Comparison of ENCODE assay signal across 28 cellular contexts in the genomic region with DNA sequence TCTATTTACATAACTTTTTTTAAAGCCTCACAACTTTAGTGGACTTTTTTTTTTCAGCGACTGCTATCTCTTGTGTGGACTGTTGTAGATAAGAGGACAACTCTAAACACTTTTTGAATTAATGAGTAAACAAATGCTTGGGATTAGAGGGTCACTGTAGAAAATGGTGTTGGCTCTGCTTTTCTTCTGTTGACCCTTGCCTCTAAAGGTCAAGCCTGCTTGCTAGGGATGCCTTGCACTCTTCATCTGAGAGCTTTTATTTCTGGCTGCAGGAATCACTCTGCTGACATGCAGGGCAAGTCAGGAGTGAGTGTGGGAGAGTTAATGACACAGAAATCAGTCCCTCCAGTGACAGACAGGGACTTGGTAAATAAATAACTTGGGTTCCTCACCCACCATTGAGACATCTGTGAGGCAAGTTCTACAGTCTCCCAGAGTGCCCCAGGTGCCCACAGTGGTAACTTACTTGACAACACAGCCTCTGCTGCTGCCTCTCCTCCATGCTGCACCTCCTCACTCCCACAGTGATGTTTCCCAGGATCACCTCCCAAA.
"Had no signal": no experiment of that assay in that cellular context is flagged by ENCODE, and none has a peak within 500 bp of the region (broad histone marks: within the 10 kb centered on the region; RNA-seq: fewer than 3 reads in every experiment).

No MANE protein-coding gene starts in this region.

- H3K4me1 Mint-ChIP-seq: activated CD4-positive, alpha-beta memory T cell treated with anti-CD3 and anti-CD28 coated beads, Interleukin-2, amount 10 ng/mL, durations not matched to agents 7 days and 5 days; activated CD4-positive, alpha-beta T cell treated with anti-CD3 and anti-CD28 coated beads, Interleukin-2, amount 10 ng/mL, durations not matched to agents 24 days and 14 days; activated naive CD4-positive, alpha-beta T cell treated with anti-CD3 and anti-CD28 coated beads, Interleukin-2, amount 50 U/mL, for 24 hours; activated naive CD8-positive, alpha-beta T cell treated with anti-CD3 and anti-CD28 coated beads, Interleukin-2, amount 50 U/mL, for 24 hours; mesothelial cell of epicardium; naive B cell; T-helper 17 cell had no signal

- DNase-seq: activated CD4-positive, alpha-beta memory T cell treated with anti-CD3 and anti-CD28 coated beads, Interleukin-2, amount 10 ng/mL, durations not matched to agents 7 days and 5 days; activated CD4-positive, alpha-beta T cell treated with anti-CD3 and anti-CD28 coated beads, Interleukin-2, amount 10 ng/mL, durations not matched to agents 24 days and 14 days; activated CD4-positive, CD25-positive, alpha-beta regulatory T cell treated with anti-CD3 and anti-CD28 coated beads, Interleukin-2, amount 50 U/mL, for 72 hours; activated CD8-positive, alpha-beta memory T cell treated with anti-CD3 and anti-CD28 coated beads, Interleukin-2, amount 50 U/mL, for 48 hours; activated gamma-delta T cell; activated naive CD8-positive, alpha-beta T cell treated with anti-CD3 and anti-CD28 coated beads, Interleukin-2, amount 50 U/mL, for 24 hours; activated T-cell treated with anti-CD3 and anti-CD28 coated beads, Interleukin-2, amount 50 U/mL, for 24 hours; amygdala; central memory CD4-positive, alpha-beta T cell; effector CD8-positive, alpha-beta T cell; erythroblast; islet precursor cell; left ventricle myocardium superior; mammary epithelial cell; naive B cell; occipital lobe; stimulated activated CD4-positive, alpha-beta T cell treated with anti-CD3 and anti-CD28 coated beads, Interleukin-15, amount 100 ng/mL, for 24 hours; stimulated activated CD4-positive, alpha-beta T cell treated with anti-CD3 and anti-CD28 coated beads, Interleukin-2, amount 100 ng/mL, for 24 hours; stimulated activated naive B cell treated with anti-CD40 and anti-IgM and Interleukin-4, amounts not matched to agents 10 μg/mL and 1 μg/mL and 100 μg/mL, for 72 hours; stomach; T-helper 17 cell; T1000; thyroid gland; upper lobe of left lung had no signal

- H3K4me3 Mint-ChIP-seq: activated CD4-positive, alpha-beta memory T cell treated with anti-CD3 and anti-CD28 coated beads, Interleukin-2, amount 10 ng/mL, durations not matched to agents 7 days and 5 days; activated CD4-positive, alpha-beta T cell treated with anti-CD3 and anti-CD28 coated beads, Interleukin-2, amount 10 ng/mL, durations not matched to agents 24 days and 14 days; activated naive CD4-positive, alpha-beta T cell treated with anti-CD3 and anti-CD28 coated beads, Interleukin-2, amount 50 U/mL, for 24 hours; activated naive CD8-positive, alpha-beta T cell treated with anti-CD3 and anti-CD28 coated beads, Interleukin-2, amount 50 U/mL, for 24 hours; activated T-cell treated with anti-CD3 and anti-CD28 coated beads, Interleukin-2, amount 50 U/mL, for 24 hours; dendritic cell treated with granulocyte-macrophage colony-stimulating factor and Interleukin-4, amounts not matched to agents 40 ng/mL and 50 ng/mL, for 4 days; mesothelial cell of epicardium; naive B cell; stimulated activated naive B cell treated with anti-CD40 and anti-IgM and Interleukin-4, amounts not matched to agents 10 μg/mL and 1 μg/mL and 100 μg/mL, for 72 hours; T-helper 17 cell had no signal

- H3K9me3 Mint-ChIP-seq: activated CD4-positive, alpha-beta T cell treated with anti-CD3 and anti-CD28 coated beads, Interleukin-2, amount 10 ng/mL, durations not matched to agents 24 days and 14 days; activated naive CD8-positive, alpha-beta T cell treated with anti-CD3 and anti-CD28 coated beads, Interleukin-2, amount 50 U/mL, for 24 hours had no signal

- ATAC-seq: activated naive CD8-positive, alpha-beta T cell treated with anti-CD3 and anti-CD28 coated beads, Interleukin-2, amount 50 U/mL, for 24 hours; gastroesophageal sphincter; left ventricle myocardium superior; T-helper 17 cell had no signal

- H3K27ac Mint-ChIP-seq: activated CD4-positive, alpha-beta memory T cell treated with anti-CD3 and anti-CD28 coated beads, Interleukin-2, amount 10 ng/mL, durations not matched to agents 7 days and 5 days; activated CD4-positive, alpha-beta T cell treated with anti-CD3 and anti-CD28 coated beads, Interleukin-2, amount 10 ng/mL, durations not matched to agents 24 days and 14 days; activated naive CD4-positive, alpha-beta T cell treated with anti-CD3 and anti-CD28 coated beads, Interleukin-2, amount 50 U/mL, for 24 hours; activated naive CD8-positive, alpha-beta T cell treated with anti-CD3 and anti-CD28 coated beads, Interleukin-2, amount 50 U/mL, for 24 hours; activated T-cell treated with anti-CD3 and anti-CD28 coated beads, Interleukin-2, amount 50 U/mL, for 24 hours; dendritic cell treated with granulocyte-macrophage colony-stimulating factor and Interleukin-4, amounts not matched to agents 40 ng/mL and 50 ng/mL, for 4 days; mesothelial cell of epicardium; naive B cell; stimulated activated naive B cell treated with anti-CD40 and anti-IgM and Interleukin-4, amounts not matched to agents 10 μg/mL and 1 μg/mL and 100 μg/mL, for 72 hours; T-helper 17 cell had no signal

- H3K36me3 Mint-ChIP-seq: activated naive CD4-positive, alpha-beta T cell treated with anti-CD3 and anti-CD28 coated beads, Interleukin-2, amount 50 U/mL, for 24 hours; mesothelial cell of epicardium; naive B cell; stimulated activated naive B cell treated with anti-CD40 and anti-IgM and Interleukin-4, amounts not matched to agents 10 μg/mL and 1 μg/mL and 100 μg/mL, for 72 hours had no signal

- H3K27me3 Mint-ChIP-seq: activated CD4-positive, alpha-beta memory T cell treated with anti-CD3 and anti-CD28 coated beads, Interleukin-2, amount 10 ng/mL, durations not matched to agents 7 days and 5 days; activated CD4-positive, alpha-beta T cell treated with anti-CD3 and anti-CD28 coated beads, Interleukin-2, amount 10 ng/mL, durations not matched to agents 24 days and 14 days; activated naive CD4-positive, alpha-beta T cell treated with anti-CD3 and anti-CD28 coated beads, Interleukin-2, amount 50 U/mL, for 24 hours; activated naive CD8-positive, alpha-beta T cell treated with anti-CD3 and anti-CD28 coated beads, Interleukin-2, amount 50 U/mL, for 24 hours; activated T-cell treated with anti-CD3 and anti-CD28 coated beads, Interleukin-2, amount 50 U/mL, for 24 hours; dendritic cell treated with granulocyte-macrophage colony-stimulating factor and Interleukin-4, amounts not matched to agents 40 ng/mL and 50 ng/mL, for 4 days; naive B cell; stimulated activated naive B cell treated with anti-CD40 and anti-IgM and Interleukin-4, amounts not matched to agents 10 μg/mL and 1 μg/mL and 100 μg/mL, for 72 hours; T-helper 17 cell had no signal
